3 cellular contexts compared by ENCODE assay signal in genomic region chr18:46299465-46300004, GRCh38.
TF ChIP-seq lines count a peak whose summit lies in the region.

No MANE protein-coding gene starts in this region.

TF ChIP-seq in IMR-90, 13 proteins besides CTCF, POLR2A, EP300 and RAD21:
- peak; percentile 93 for TF ChIP-seq MAFK (IDR thresholded peaks at IDR 0.05; ENCODE audit: low read depth, low read length)
- TF ChIP-seq BHLHE40 (IDR thresholded peaks at IDR 0.05; ENCODE audit: low read depth, low read length), result no peak
- no peak for TF ChIP-seq CHD1 (IDR thresholded peaks at IDR 0.05; ENCODE audit: low read depth, low read length)

TF ChIP-seq in H1, 55 proteins besides CTCF, POLR2A, EP300 and RAD21:
- TF ChIP-seq SRF (IDR thresholded peaks at IDR 0.05; ENCODE audit: low read depth, low read length) (no peak), MAFK (IDR thresholded peaks at IDR 0.05; ENCODE audit: low read depth, low read length) (peak; percentile 38; the same call in 1 of the 2 replicates)
TF ChIP-seq in H1: peak in this region for 1.

TF ChIP-seq in neural cell, 6 proteins besides CTCF, POLR2A, EP300 and RAD21:
- TF ChIP-seq MXI1 (conservative IDR thresholded peaks at IDR 0.05; ENCODE audit: poor library complexity, severe bottlenecking), result no peak
- no peak for TF ChIP-seq REST (IDR thresholded peaks at IDR 0.05; ENCODE audit: borderline replicate concordance)
- no peak for TF ChIP-seq TAF1 (IDR thresholded peaks at IDR 0.05; ENCODE audit: low read depth)
- no peak for TF ChIP-seq SMC3 (conservative IDR thresholded peaks at IDR 0.05; ENCODE audit: poor library complexity)
- TF ChIP-seq POLR2AphosphoS5 (IDR thresholded peaks at IDR 0.05), result peak; percentile 59
- TF ChIP-seq EZH2 (IDR thresholded peaks at IDR 0.05; ENCODE audit: borderline replicate concordance, insufficient read depth, low read length, poor library complexity, severe bottlenecking), result no peak
